8 cellular contexts compared by ENCODE assay signal in genomic region chr20:64039293-64040160, GRCh38. TPM values are rescaled to one million over a fixed set of nuclear protein-coding genes. Genes with fewer than 3 reads are reported as not detected.
A peak's percentile ranks its signal among the peaks of the same experiment; 100 is the strongest.
DNase-seq lines count a peak whose midpoint lies in the region; ATAC-seq, FAIRE-seq and TF ChIP-seq lines count a peak whose summit lies in the region.

No MANE protein-coding gene starts in this region.

- no peak for FAIRE-seq in small intestine (lab: Jason Lieb, UNC)
- no peak for FAIRE-seq in D721Med (lab: Jason Lieb, UNC)

- H3K9me3 ChIP-seq in left ventricle myocardium inferior (replicated peaks) (no peaks in the 10 kb centered on the region), small intestine (ENCODE audit: control insufficient read depth, low read depth) (no peaks in the 10 kb centered on the region)

- H3K36me3 ChIP-seq in H7 (replicated peaks; ENCODE audit: control insufficient read depth, insufficient read depth, low read length), result peaks cover 2% of the 10 kb centered on the region
- H3K36me3 ChIP-seq in left ventricle myocardium inferior, result peaks cover 9% of the 10 kb centered on the region
- H3K36me3 ChIP-seq in small intestine (ENCODE audit: control insufficient read depth in 2 of 2, insufficient read depth in 2 of 2, low read length in 2 of 2), result peaks cover 3% of the 10 kb centered on the region in 2 donors

- TF ChIP-seq CTCF in VCaP (conservative IDR thresholded peaks at IDR 0.05) (no peak; the same call in 1 of the 2 replicates), left ventricle myocardium inferior (IDR thresholded peaks at IDR 0.05; ENCODE audit: borderline replicate concordance) (no peak), D721Med (IDR thresholded peaks at IDR 0.05; ENCODE audit: insufficient read depth, missing control alignments) (no peak)

- H3K4me3 ChIP-seq in H7 (ENCODE audit: insufficient read depth, low read depth, low read length), result peak overlapping the region; percentile 58
- H3K4me3 ChIP-seq in left ventricle myocardium inferior, result peak overlapping the region; percentile 69
- H3K4me3 ChIP-seq in small intestine (ENCODE audit: low read depth in 1 of 2, low read length in 2 of 2), result peak overlapping the region; percentile 56 to 62

- H3K27ac ChIP-seq in VCaP (peak overlapping the region; percentile 79), left ventricle myocardium inferior (replicated peaks) (peak overlapping the region; percentile 89), small intestine (ENCODE audit: low read depth in 1 of 2, low read length in 1 of 2) (peak overlapping the region in 1 of 2 donors; percentile 59), substantia nigra (ENCODE audit: low read depth, low read length, poor library complexity, severe bottlenecking) (no peak overlapping the region)

- intact Hi-C loops in left ventricle myocardium inferior (cut with micrococcal nuclease), result no loop called here

- 9 to 11% (median 9%) methylated on average over 16 to 17 of the region's 17 CpGs for WGBS in small intestine, 3 donors

- peak; percentile 86 for DNase-seq in H7
- DNase-seq in left ventricle myocardium inferior, result no peak
- no peak for DNase-seq in small intestine
- DNase-seq in substantia nigra (lab: John Stamatoyannopoulos, UW), result no peak
- no peak for DNase-seq in D721Med (ENCODE audit: insufficient read length, low spot score)
- no peak for DNase-seq in amniotic stem cell (lab: John Stamatoyannopoulos, UW)

- no peak for ATAC-seq in HG02938 (IDR thresholded peaks at IDR 0.05; ENCODE audit: unreplicated experiment)

- peaks cover 54% of the 10 kb centered on the region for H3K4me1 ChIP-seq in left ventricle myocardium inferior
- H3K4me1 ChIP-seq in small intestine (ENCODE audit: control insufficient read depth in 2 of 2, insufficient read depth in 1 of 2, low read depth in 1 of 2, low read length in 1 of 2), result peaks cover 0 to 3% of the 10 kb centered on the region in 2 donors

- H3K27me3 ChIP-seq in H7 (ENCODE audit: control insufficient read depth, insufficient read depth, low read length), result peaks cover 48% of the 10 kb centered on the region
- H3K27me3 ChIP-seq in left ventricle myocardium inferior (ENCODE audit: low read depth), result peaks cover 84% of the 10 kb centered on the region
- H3K27me3 ChIP-seq in small intestine (ENCODE audit: control insufficient read depth in 2 of 2, insufficient read depth in 2 of 2, low read length in 2 of 2), result peaks cover 5 to 23% of the 10 kb centered on the region in 2 donors

RNA-seq across cellular contexts. Expression of gene C20orf204, which starts 3.5 kb away (rescaled TPM):
- total RNA-seq in H7 (2014; rRNA removed; shearing (Covaris generic)), result 1.1 and 1.6 TPM in 2 replicates
- 0.55 TPM for total RNA-seq in left ventricle myocardium inferior
- polyA plus RNA-seq in small intestine, result 1 to 10 TPM in 2 of 3 donors, under 1 TPM in 1; 0.91 to 2.4 (median 1.8) TPM

RNA-seq across cellular contexts. Expression of gene SOX18, which starts 9.9 kb away (rescaled TPM):
- total RNA-seq in H7 (2014; rRNA removed; shearing (Covaris generic)), result 0.52 and 1.2 TPM in 2 replicates
- 30.5 TPM for total RNA-seq in left ventricle myocardium inferior
- 10 to 100 TPM in 1 of 3 donors, 1 to 10 TPM in 1, under 1 TPM in 1; 0.67 to 26.8 (median 2.2) TPM for polyA plus RNA-seq in small intestine

RNA-seq across cellular contexts. Expression of gene TCEA2, which starts 23.5 kb away (rescaled TPM):
- 27.3 and 29.4 TPM in 2 replicates for total RNA-seq in H7 (2014; rRNA removed; shearing (Covaris generic))
- total RNA-seq in left ventricle myocardium inferior, result 38.9 TPM
- polyA plus RNA-seq in small intestine, result 10 to 100 TPM in 1 of 3 donors, 1 to 10 TPM in 2; 7.8 to 15.8 (median 9.5) TPM

RNA-seq across cellular contexts. Expression of gene RGS19, which starts 39.8 kb away (rescaled TPM):
- total RNA-seq in H7 (2014; rRNA removed; shearing (Covaris generic)), result 24.3 and 27.0 TPM in 2 replicates
- 6.1 TPM for total RNA-seq in left ventricle myocardium inferior
- 10 to 100 TPM in 1 of 3 donors, 1 to 10 TPM in 2; 1.8 to 10.8 (median 6.4) TPM for polyA plus RNA-seq in small intestine

RNA-seq across cellular contexts. Expression of gene OPRL1, which starts 40.4 kb away (rescaled TPM):
- 2.4 and 4.4 TPM in 2 replicates for total RNA-seq in H7 (2014; rRNA removed; shearing (Covaris generic))
- 0.52 TPM for total RNA-seq in left ventricle myocardium inferior
- polyA plus RNA-seq in small intestine, result under 1 TPM in 1 of 3 donors, not detected in 2; 0.30 TPM

Comparison
In these comparisons a context has a peak if more than half of its experiments do, and no peak if none do; other contexts are left out.
1. RNA of gene SOX18, which starts 9.9 kb away (total RNA-seq): 30.5 TPM in left ventricle myocardium inferior (single experiment); 0.52 to 1.2 TPM in H7; every median in the first group is over 10 times any median in the second.
2. Peak in every context shown above with its lines, with median percentiles within 50 percentile points of each other: H3K4me3 ChIP-seq.